In the genomic region with DNA sequence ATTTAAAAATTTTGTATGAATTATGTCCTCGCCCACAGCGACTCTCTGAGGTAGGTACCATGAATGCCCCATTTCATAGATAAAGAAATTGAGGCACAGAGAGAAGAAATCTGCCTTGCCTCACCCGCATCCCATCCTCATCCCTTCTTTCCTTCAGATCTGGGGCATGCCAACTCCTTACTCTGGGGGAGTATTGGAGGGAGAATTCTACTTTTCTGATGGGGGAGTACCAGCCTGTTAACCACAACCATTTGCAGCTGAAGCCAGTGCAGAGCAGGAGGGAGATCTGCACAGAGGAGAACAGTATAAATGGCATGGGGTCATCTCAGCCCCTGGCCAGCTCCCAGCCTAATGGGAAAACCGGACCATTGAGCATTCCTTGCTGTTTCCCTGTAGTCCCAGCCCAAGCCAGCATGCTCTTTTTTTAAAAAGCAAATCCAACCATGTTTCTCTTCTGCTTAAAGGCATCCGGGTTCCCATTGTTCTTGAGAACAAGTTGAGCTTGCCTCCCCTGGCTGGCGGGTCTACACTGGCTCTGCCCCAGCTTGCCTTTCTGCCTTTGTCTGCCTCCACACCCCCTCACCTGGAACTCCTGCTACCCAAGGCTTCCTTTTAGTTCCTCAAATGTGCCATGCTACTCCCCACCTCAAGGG, we compare ENCODE assay signal across 9 cellular contexts. TPM values are rescaled to one million over a fixed set of nuclear protein-coding genes. Genes with fewer than 3 reads are reported as not detected.
DNase-seq lines count a peak whose midpoint lies in the region; ATAC-seq and TF ChIP-seq lines count a peak whose summit lies in the region.
"Had no signal": no experiment of that assay in that cellular context is flagged by ENCODE, and none has a peak within 500 bp of the region (broad histone marks: within the 10 kb centered on the region; RNA-seq: fewer than 3 reads in every experiment).

No MANE protein-coding gene starts in this region.

- no peaks in the 10 kb centered on the region for H3K27me3 ChIP-seq in tibial artery
- H3K27me3 ChIP-seq in adrenal gland: no peaks in the 10 kb centered on the region

- intact Hi-C loops in activated T-helper 2 cell treated with anti-CD3 and anti-CD28 coated beads, Interferon-gamma antibody, Interleukin-2, Interleukin-4, amounts not matched to agents 10 μg/mL and 5 μg/mL and 100 μg/mL, durations not matched to agents 14 hours and 24 hours and 36 hours (cut with micrococcal nuclease): no loop called here
- intact Hi-C loops in tibial artery (cut with DNase I; ENCODE audit: low total_unique reads) (no loop called here), adrenal gland (cut with DNase I) (no loop called here)

- H3K36me3 Mint-ChIP-seq in activated naive CD4-positive, alpha-beta T cell treated with anti-CD3 and anti-CD28 coated beads, Interleukin-2, amount 10 ng/mL, durations not matched to agents 7 days and 5 days: no peaks in the 10 kb centered on the region
- peaks cover 11 to 23% of the 10 kb centered on the region in 2 donors for H3K36me3 Mint-ChIP-seq in activated naive CD4-positive, alpha-beta T cell treated with anti-CD3 and anti-CD28 coated beads, Interleukin-2, amount 50 U/mL, for 72 hours
- no peaks in the 10 kb centered on the region for H3K36me3 Mint-ChIP-seq in activated T-helper 2 cell treated with anti-CD3 and anti-CD28 coated beads, Interferon-gamma antibody, Interleukin-2, Interleukin-4, amounts not matched to agents 10 μg/mL and 5 μg/mL and 100 μg/mL, durations not matched to agents 14 hours and 24 hours and 36 hours (ENCODE audit: low read depth)

- H3K36me3 ChIP-seq in tibial artery (no peaks in the 10 kb centered on the region), adrenal gland (replicated peaks in 1 of 2) (no peaks in the 10 kb centered on the region)

- no peak for DNase-seq in activated naive CD4-positive, alpha-beta T cell treated with anti-CD3 and anti-CD28 coated beads, Interleukin-2, amount 10 ng/mL, durations not matched to agents 7 days and 5 days
- DNase-seq in activated naive CD4-positive, alpha-beta T cell treated with anti-CD3 and anti-CD28 coated beads, Interleukin-2, amount 50 U/mL, for 72 hours (ENCODE audit: low spot score in 2 of 2): no peak
- DNase-seq in activated T-helper 2 cell treated with anti-CD3 and anti-CD28 coated beads, Interferon-gamma antibody, Interleukin-2, Interleukin-4, amounts not matched to agents 10 μg/mL and 5 μg/mL and 100 μg/mL, durations not matched to agents 14 hours and 24 hours and 36 hours (ENCODE audit: low spot score): no peak
- peak; percentile 45 for DNase-seq in kidney glomerular epithelial cell (lab: John Stamatoyannopoulos, UW)
- no peak for DNase-seq in tibial artery
- DNase-seq in adrenal gland: no peak

- ATAC-seq in activated naive CD4-positive, alpha-beta T cell treated with anti-CD3 and anti-CD28 coated beads, Interleukin-2, amount 50 U/mL, for 72 hours: no peak
- ATAC-seq in HG03571 (IDR thresholded peaks at IDR 0.05; ENCODE audit: unreplicated experiment) (no peak), HG02885 (IDR thresholded peaks at IDR 0.05; ENCODE audit: poor library complexity, unreplicated experiment) (no peak)

- peak overlapping the region; percentile 60 for H3K4me3 Mint-ChIP-seq in activated naive CD4-positive, alpha-beta T cell treated with anti-CD3 and anti-CD28 coated beads, Interleukin-2, amount 10 ng/mL, durations not matched to agents 7 days and 5 days
- peak overlapping the region; percentile 66 for H3K4me3 Mint-ChIP-seq in activated T-helper 2 cell treated with anti-CD3 and anti-CD28 coated beads, Interferon-gamma antibody, Interleukin-2, Interleukin-4, amounts not matched to agents 10 μg/mL and 5 μg/mL and 100 μg/mL, durations not matched to agents 14 hours and 24 hours and 36 hours (ENCODE audit: low read depth)

- H3K27ac ChIP-seq in tibial artery (peak overlapping the region; percentile 84 to 94), adrenal gland (peak overlapping the region in 2 of 5 donors; percentile 86 to 91)

- H3K4me3 ChIP-seq in tibial artery (no peak overlapping the region), adrenal gland (no peak overlapping the region)

- H3K27me3 Mint-ChIP-seq in activated naive CD4-positive, alpha-beta T cell treated with anti-CD3 and anti-CD28 coated beads, Interleukin-2, amount 10 ng/mL, durations not matched to agents 7 days and 5 days: peaks cover 75% of the 10 kb centered on the region
- peaks cover 59% of the 10 kb centered on the region for H3K27me3 Mint-ChIP-seq in activated T-helper 2 cell treated with anti-CD3 and anti-CD28 coated beads, Interferon-gamma antibody, Interleukin-2, Interleukin-4, amounts not matched to agents 10 μg/mL and 5 μg/mL and 100 μg/mL, durations not matched to agents 14 hours and 24 hours and 36 hours (ENCODE audit: low read depth)

- no peaks in the 10 kb centered on the region for H3K9me3 ChIP-seq in tibial artery
- H3K9me3 ChIP-seq in adrenal gland (replicated peaks in 1 of 3): no peaks in the 10 kb centered on the region

- no peak overlapping the region for H3K27ac Mint-ChIP-seq in activated naive CD4-positive, alpha-beta T cell treated with anti-CD3 and anti-CD28 coated beads, Interleukin-2, amount 10 ng/mL, durations not matched to agents 7 days and 5 days
- H3K27ac Mint-ChIP-seq in activated naive CD4-positive, alpha-beta T cell treated with anti-CD3 and anti-CD28 coated beads, Interleukin-2, amount 50 U/mL, for 72 hours: no peak overlapping the region
- no peak overlapping the region for H3K27ac Mint-ChIP-seq in activated T-helper 2 cell treated with anti-CD3 and anti-CD28 coated beads, Interferon-gamma antibody, Interleukin-2, Interleukin-4, amounts not matched to agents 10 μg/mL and 5 μg/mL and 100 μg/mL, durations not matched to agents 14 hours and 24 hours and 36 hours

- no peak for TF ChIP-seq CTCF in tibial artery (IDR thresholded peaks at IDR 0.05)
- TF ChIP-seq CTCF in adrenal gland (IDR thresholded peaks at IDR 0.05): no peak

- H3K4me1 Mint-ChIP-seq in activated naive CD4-positive, alpha-beta T cell treated with anti-CD3 and anti-CD28 coated beads, Interleukin-2, amount 10 ng/mL, durations not matched to agents 7 days and 5 days: peaks cover 21% of the 10 kb centered on the region
- peaks cover 12% of the 10 kb centered on the region for H3K4me1 Mint-ChIP-seq in activated T-helper 2 cell treated with anti-CD3 and anti-CD28 coated beads, Interferon-gamma antibody, Interleukin-2, Interleukin-4, amounts not matched to agents 10 μg/mL and 5 μg/mL and 100 μg/mL, durations not matched to agents 14 hours and 24 hours and 36 hours (ENCODE audit: low read depth)

- H3K4me1 ChIP-seq in tibial artery (peaks cover 0 to 23% (median 10%) of the 10 kb centered on the region in 4 donors), adrenal gland (replicated peaks in 1 of 2) (peaks cover 0 to 9% of the 10 kb centered on the region in 2 donors)

- CTCF ChIA-PET in activated naive CD4-positive, alpha-beta T cell treated with anti-CD3 and anti-CD28 coated beads, Interleukin-2, amount 10 ng/mL, durations not matched to agents 7 days and 5 days (lab: Charles Lee): interaction anchor here (1.5 kb wide), 1 partner anchor 10 kb away, joined by 3 read pairs; no protein-coding TSS in a partner anchor

- 68 to 82% (median 76%) methylated on average over 6 of the region's 6 CpGs for WGBS in adrenal gland, 4 donors

- no peak for TF ChIP-seq POLR2A in adrenal gland (IDR thresholded peaks at IDR 0.05)

- no peaks in the 10 kb centered on the region for H3K9me3 Mint-ChIP-seq in activated naive CD4-positive, alpha-beta T cell treated with anti-CD3 and anti-CD28 coated beads, Interleukin-2, amount 10 ng/mL, durations not matched to agents 7 days and 5 days
- peaks cover 0 to 4% of the 10 kb centered on the region in 2 donors for H3K9me3 Mint-ChIP-seq in activated naive CD4-positive, alpha-beta T cell treated with anti-CD3 and anti-CD28 coated beads, Interleukin-2, amount 50 U/mL, for 72 hours
- no peaks in the 10 kb centered on the region for H3K9me3 Mint-ChIP-seq in activated T-helper 2 cell treated with anti-CD3 and anti-CD28 coated beads, Interferon-gamma antibody, Interleukin-2, Interleukin-4, amounts not matched to agents 10 μg/mL and 5 μg/mL and 100 μg/mL, durations not matched to agents 14 hours and 24 hours and 36 hours

RNA-seq across cellular contexts. Expression of gene ZNF503, which starts 8.7 kb away (rescaled TPM):
- under 1 TPM; 0.16 to 0.93 TPM for total RNA-seq in activated naive CD4-positive, alpha-beta T cell treated with anti-CD3 and anti-CD28 coated beads, Interleukin-2, amount 50 U/mL, for 72 hours
- total RNA-seq in activated T-helper 2 cell treated with anti-CD3 and anti-CD28 coated beads, Interferon-gamma antibody, Interleukin-2, Interleukin-4, amounts not matched to agents 10 μg/mL and 5 μg/mL and 100 μg/mL, durations not matched to agents 14 hours and 24 hours and 36 hours: 0.30 and 0.34 TPM in 2 replicates
- total RNA-seq in adrenal gland: 100 to 1,000 TPM in 1 of 8 donors, 10 to 100 TPM in 7; 39.0 to 129 (median 74.7) TPM
- 10 to 100 TPM in 2 of 3 donors, 1 to 10 TPM in 1; 6.0 to 40.7 (median 35.0) TPM for polyA plus RNA-seq in adrenal gland

RNA-seq across cellular contexts. Expression of gene LRMDA, which starts 21.2 kb away (rescaled TPM):
- not detected for total RNA-seq in activated naive CD4-positive, alpha-beta T cell treated with anti-CD3 and anti-CD28 coated beads, Interleukin-2, amount 50 U/mL, for 72 hours
- not detected in 2 replicates for total RNA-seq in activated T-helper 2 cell treated with anti-CD3 and anti-CD28 coated beads, Interferon-gamma antibody, Interleukin-2, Interleukin-4, amounts not matched to agents 10 μg/mL and 5 μg/mL and 100 μg/mL, durations not matched to agents 14 hours and 24 hours and 36 hours
- 100 to 1,000 TPM in 1 of 8 donors, 10 to 100 TPM in 7; 30.7 to 102 (median 82.2) TPM for total RNA-seq in adrenal gland
- 100 to 1,000 TPM in 1 of 3 donors, 10 to 100 TPM in 2; 43.0 to 132 (median 79.7) TPM for polyA plus RNA-seq in adrenal gland
- polyA plus RNA-seq: BJ had no signal

Comparison
In these comparisons a context has a peak if more than half of its experiments do, and no peak if none do; other contexts are left out.
1. RNA of gene ZNF503, which starts 8.7 kb away (total RNA-seq): 39.0 to 129 TPM in adrenal gland; 0.16 to 0.93 TPM in activated naive CD4-positive, alpha-beta T cell treated with anti-CD3 and anti-CD28 coated beads, Interleukin-2, amount 50 U/mL, for 72 hours and 0.30 to 0.34 TPM in activated T-helper 2 cell treated with anti-CD3 and anti-CD28 coated beads, Interferon-gamma antibody, Interleukin-2, Interleukin-4, amounts not matched to agents 10 μg/mL and 5 μg/mL and 100 μg/mL, durations not matched to agents 14 hours and 24 hours and 36 hours; every median in the first group is over 10 times any median in the second.
2. RNA of gene LRMDA, which starts 21.2 kb away (total RNA-seq): 30.7 to 102 TPM in adrenal gland; not detected in activated naive CD4-positive, alpha-beta T cell treated with anti-CD3 and anti-CD28 coated beads, Interleukin-2, amount 50 U/mL, for 72 hours and not detected in activated T-helper 2 cell treated with anti-CD3 and anti-CD28 coated beads, Interferon-gamma antibody, Interleukin-2, Interleukin-4, amounts not matched to agents 10 μg/mL and 5 μg/mL and 100 μg/mL, durations not matched to agents 14 hours and 24 hours and 36 hours; every median in the first group is over 10 times any median in the second.